In the genomic region with DNA sequence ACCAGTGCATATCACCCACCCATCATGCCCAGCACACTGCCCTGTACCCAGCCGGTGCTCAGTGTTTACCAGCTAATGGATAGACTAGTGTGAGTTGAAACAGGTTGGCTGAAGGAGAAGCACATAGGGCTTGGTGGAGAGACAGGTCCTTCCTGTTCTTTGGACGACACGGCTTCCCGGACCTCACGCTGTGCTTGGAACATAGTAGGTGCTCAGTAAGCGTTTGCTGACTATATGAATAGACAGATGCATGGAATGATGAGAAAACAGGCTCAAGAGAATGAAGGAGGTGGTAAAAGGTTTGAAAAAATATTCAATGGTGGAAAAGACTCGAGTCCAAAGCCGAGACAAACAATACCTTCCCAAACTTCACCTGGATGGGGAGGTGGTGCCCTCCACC, we compare ENCODE assay signal across 27 cellular contexts. TPM values are rescaled to one million over a fixed set of nuclear protein-coding genes. Genes with fewer than 3 reads are reported as not detected.
DNase-seq lines count a peak whose midpoint lies in the region; ATAC-seq, FAIRE-seq and TF ChIP-seq lines count a peak whose summit lies in the region.
"Had no signal": no experiment of that assay in that cellular context is flagged by ENCODE, and none has a peak within 500 bp of the region (broad histone marks: within the 10 kb centered on the region; RNA-seq: fewer than 3 reads in every experiment).

No MANE protein-coding gene starts in this region.

- H3K9me3 ChIP-seq in K562 (replicated peaks; ENCODE audit: control insufficient read depth, insufficient read depth, low read depth, low read length) (no peaks in the 10 kb centered on the region), osteoblast (ENCODE audit: low read depth, low read length) (no peaks in the 10 kb centered on the region), Caco-2 (no peaks in the 10 kb centered on the region)
- H3K9me3 ChIP-seq: BE2C, BLaER1 had no signal

- no peak overlapping the region for H3K4me3 Mint-ChIP-seq in Caco-2 (ENCODE audit: unreplicated experiment)
- H3K4me3 Mint-ChIP-seq: CD4-positive, alpha-beta memory T cell; CD8-positive, alpha-beta memory T cell had no signal

- H3K9ac ChIP-seq in K562 (ENCODE audit: insufficient read depth in 1 of 2, low read depth in 2 of 2, low read length in 2 of 2): no peak overlapping the region
- H3K9ac ChIP-seq: BLaER1 had no signal

- TF ChIP-seq EP300 in K562 (IDR thresholded peaks at IDR 0.05; ENCODE audit: low read length): no peak

- no peaks in the 10 kb centered on the region for H3K9me3 Mint-ChIP-seq in Caco-2 (ENCODE audit: unreplicated experiment)
- H3K9me3 Mint-ChIP-seq: CD4-positive, alpha-beta memory T cell; CD4-positive, CD25-positive, alpha-beta regulatory T cell had no signal

- no peak for FAIRE-seq in K562 (lab: Jason Lieb, UNC)
- peak; percentile 72 for FAIRE-seq in urothelium cell line (lab: Jason Lieb, UNC)
- FAIRE-seq: A204.1, D721Med, G401.6, GM12891 had no signal

- no peak overlapping the region for H3K27ac ChIP-seq in K562 (ENCODE audit: extremely low read depth, low read depth, low read length)
- no peak overlapping the region for H3K27ac ChIP-seq in osteoblast (ENCODE audit: low read depth, low read length)
- H3K27ac ChIP-seq: BLaER1 had no signal

- TF ChIP-seq POLR2A in K562 (conservative IDR thresholded peaks at IDR 0.05): no peak

- H3K79me2 ChIP-seq in K562 (ENCODE audit: control insufficient read depth, insufficient read depth, low read length) (no peaks in the 10 kb centered on the region), osteoblast (ENCODE audit: insufficient read depth, low read length) (no peaks in the 10 kb centered on the region)

- TF ChIP-seq RAD21 in K562 (CRISPR knock-in tag; conservative IDR thresholded peaks at IDR 0.05 in 1 of 2, IDR thresholded peaks at IDR 0.05 in 1 of 2): no peak

- intact Hi-C loops in K562 (cut with micrococcal nuclease): no loop called here
- intact Hi-C loops in Caco-2 (cut with micrococcal nuclease; ENCODE audit: unreplicated experiment): no loop called here

- ATAC-seq in K562 (no peak), esophagus mucosa (peak; percentile 57)

- H3K27me3 ChIP-seq in K562 (ENCODE audit: control insufficient read depth in 2 of 2, insufficient read depth in 2 of 2, low read length in 2 of 2): peaks cover 25 to 58% of the 10 kb centered on the region in 2 experiments; a peak in 4 of 5 replicates
- H3K27me3 ChIP-seq in osteoblast (ENCODE audit: insufficient read depth, low read length): peaks cover 34% of the 10 kb centered on the region
- H3K27me3 ChIP-seq in Caco-2 (replicated peaks; ENCODE audit: control insufficient read depth, insufficient read depth, low read length): no peaks in the 10 kb centered on the region
- H3K27me3 ChIP-seq: BLaER1 had no signal

- H3K4me1 Mint-ChIP-seq in Caco-2 (ENCODE audit: low read depth, unreplicated experiment): no peaks in the 10 kb centered on the region
- H3K4me1 Mint-ChIP-seq: CD14-positive monocyte; CD4-positive, alpha-beta memory T cell; CD4-positive, CD25-positive, alpha-beta regulatory T cell; CD8-positive, alpha-beta memory T cell had no signal

- H3K9me1 ChIP-seq in K562 (ENCODE audit: control insufficient read depth, insufficient read depth, low read length): no peaks in the 10 kb centered on the region

- POLR2A ChIA-PET in K562 (lab: Yijun Ruan, JAX): no interaction called here
- POLR2A ChIA-PET in Caco-2 (lab: Charles Lee): no interaction called here
- POLR2A ChIA-PET in HEK293T (lab: Yijun Ruan, JAX): interaction anchor here (4.3 kb wide), 1 partner anchor 28 kb away, joined by 26 read pairs; the partner anchor contains the start of gene FDXR

- no peak for DNase-seq in K562 (ENCODE audit: extremely low read depth in 1 of 4, low spot score in 3 of 4)
- peak; percentile 68 for DNase-seq in osteoblast (ENCODE audit: insufficient read length, low spot score, missing footprints)
- no peak for DNase-seq in urothelium cell line (ENCODE audit: low spot score)
- no peak for DNase-seq in NCI-H2196 treated with DMSO at 0.1 percent for 48 hours (lab: John Stamatoyannopoulos, UW; ENCODE audit: unreplicated experiment)
- no peak for DNase-seq in amniotic stem cell (lab: John Stamatoyannopoulos, UW)
- DNase-seq in Caco-2: no peak
- DNase-seq in HEK293T (ENCODE audit: extremely low spot score): no peak
- DNase-seq: 8988T; ACHN; BE2C; C1 segment of cervical spinal cord; Calu3; CD4-positive, alpha-beta memory T cell; CD4-positive, CD25-positive, alpha-beta regulatory T cell; CD8-positive, alpha-beta memory T cell; COR-L47; DMS79 treated with DMSO at 0.1 percent for 48 hours; GF-D8 had no signal

- H3K4me2 ChIP-seq in K562 (ENCODE audit: insufficient read depth, low read length) (no peak overlapping the region), osteoblast (ENCODE audit: insufficient read depth, low read length) (no peak overlapping the region)
- H3K4me2 ChIP-seq: BLaER1 had no signal

- in situ Hi-C loops in K562 (cut with MboI): no loop called here

- no peaks in the 10 kb centered on the region for H3K36me3 ChIP-seq in K562 (ENCODE audit: control insufficient read depth, insufficient read depth, low read length)
- no peaks in the 10 kb centered on the region for H3K36me3 ChIP-seq in osteoblast (ENCODE audit: insufficient read depth, low read length)
- no peaks in the 10 kb centered on the region for H3K36me3 ChIP-seq in Caco-2 (ENCODE audit: control insufficient read depth, insufficient read depth, low read length)
- H3K36me3 ChIP-seq: BE2C, BLaER1 had no signal

- no peak overlapping the region for H2AFZ ChIP-seq in K562 (ENCODE audit: low read depth, low read length)
- H2AFZ ChIP-seq in osteoblast (ENCODE audit: low read length): no peak overlapping the region

- 1% methylated on average over 8 of the region's 8 CpGs for WGBS in K562 (ENCODE audit: insufficient coverage, low coverage, missing lambda C conversion rate)

- BruUV-seq in K562 (replicated peaks; lab: Mats Ljungman, UMichigan): no TSS peak
- BruUV-seq in Caco-2 (replicated peaks; lab: Mats Ljungman, UMichigan): no TSS peak

- CTCF ChIA-PET in K562 (lab: Yijun Ruan, JAX; ENCODE audit: low intra/inter-chr PET ratio): no interaction called here
- CTCF ChIA-PET in Caco-2 (lab: Charles Lee): no interaction called here
- CTCF ChIA-PET in HEK293T (lab: Yijun Ruan, JAX): no interaction called here

- H3K4me3 ChIP-seq in K562 (no peak overlapping the region), osteoblast (ENCODE audit: insufficient read depth, low read length) (no peak overlapping the region), Caco-2 (ENCODE audit: low read depth, low read length) (no peak overlapping the region)
- H3K4me3 ChIP-seq: BLaER1 had no signal

- TF ChIP-seq CTCF in K562 (IDR thresholded peaks at IDR 0.05 in 2 of 3, conservative IDR thresholded peaks at IDR 0.05 in 1 of 3; ENCODE audit: insufficient read depth in 2 of 3, low read depth in 1 of 3, low read length in 3 of 3): no peak
- no peak for TF ChIP-seq CTCF in osteoblast (IDR thresholded peaks at IDR 0.05; ENCODE audit: extremely low read depth, low read depth, low read length)
- TF ChIP-seq CTCF in Caco-2 (IDR thresholded peaks at IDR 0.05; ENCODE audit: insufficient read depth in 1 of 2, low read depth in 1 of 2, low read length in 1 of 2, severe bottlenecking in 1 of 2, unreplicated experiment in 1 of 2): no peak

- peaks cover 9% of the 10 kb centered on the region for H3K27me3 Mint-ChIP-seq in Caco-2 (ENCODE audit: insufficient read depth, unreplicated experiment)

- H3K4me1 ChIP-seq in K562 (replicated peaks in 1 of 2; ENCODE audit: control insufficient read depth in 2 of 2, insufficient read depth in 2 of 2, low read length in 2 of 2): no peaks in the 10 kb centered on the region; a peak in 1 of 5 replicates
- no peaks in the 10 kb centered on the region for H3K4me1 ChIP-seq in osteoblast (ENCODE audit: insufficient read depth, low read length)
- H3K4me1 ChIP-seq in Caco-2: no peaks in the 10 kb centered on the region; the same call in 1 of the 2 replicates
- H3K4me1 ChIP-seq: BE2C had no signal

- H3K27ac Mint-ChIP-seq in Caco-2 (ENCODE audit: unreplicated experiment): no peak overlapping the region

- no peaks in the 10 kb centered on the region for H3K36me3 Mint-ChIP-seq in Caco-2 (ENCODE audit: insufficient read depth, unreplicated experiment)
- H3K36me3 Mint-ChIP-seq: CD14-positive monocyte; CD4-positive, alpha-beta memory T cell; CD4-positive, CD25-positive, alpha-beta regulatory T cell; CD8-positive, alpha-beta memory T cell had no signal

- H4K20me1 ChIP-seq in K562 (replicated peaks; ENCODE audit: control insufficient read depth, insufficient read depth, low read length) (0 out of 2 replicates have a peak, but pooled peaks cover 11% of the 10 kb centered on the region), osteoblast (ENCODE audit: insufficient read depth, low read length) (no peaks in the 10 kb centered on the region)
- H4K20me1 ChIP-seq: BLaER1 had no signal

RNA-seq across cellular contexts. Expression of gene FADS6, which starts 6.8 kb away (rescaled TPM):
- total RNA-seq in K562 (2011; cell fraction: chromatin; rRNA removed; ENCODE audit: low replicate concordance): not detected in 2 replicates
- total RNA-seq in K562 (2011; cell fraction: nucleolus; rRNA removed): 0.26 TPM in 1 of 2 replicates, not detected in the other
- total RNA-seq in K562 (2011; cell fraction: nucleoplasm; rRNA removed): 0.29 TPM in 1 of 2 replicates, not detected in the other
- not detected in 2 replicates for total RNA-seq in K562 (2014; rRNA removed)
- not detected in 2 replicates for total RNA-seq in K562 (2014; rRNA removed; fragmentation: Illumina TruSeq; extraction: Trizol)
- total RNA-seq in K562 (2015; rRNA removed; fragmentation: Illumina TruSeq; extraction: Trizol): 0.22 TPM in 1 of 2 replicates, not detected in the other
- total RNA-seq in K562 (2021): not detected in 2 replicates
- polyA plus RNA-seq in K562 (2011; rRNA removed): 0.12 and 0.18 TPM in 2 replicates
- polyA plus RNA-seq in K562 (2011; cell fraction: cytosol; rRNA removed): 0.13 and 0.36 TPM in 2 replicates
- 0.07 and 0.44 TPM in 2 replicates for polyA plus RNA-seq in K562 (2011; cell fraction: nucleus; rRNA removed)
- 0.08 and 0.22 TPM in 2 replicates for polyA plus RNA-seq in K562 (2012)
- polyA plus RNA-seq in K562 (2014; fragmentation: Illumina TruSeq; extraction: Trizol): not detected in 2 replicates
- not detected for polyA plus RNA-seq in K562 (2014; fragmentation: Nextera tagmentation; extraction: Ambion mirVana)
- polyA plus RNA-seq in K562 (2014; rRNA removed): not detected in 2 replicates
- polyA minus RNA-seq in K562 (2011; rRNA and poly(A)+ RNA removed): not detected in 2 replicates
- polyA minus RNA-seq in K562 (2011; cell fraction: cytosol; rRNA and poly(A)+ RNA removed): 0.38 TPM in 1 of 2 replicates, not detected in the other
- not detected in 2 replicates for polyA minus RNA-seq in K562 (2011; cell fraction: nucleus; rRNA and poly(A)+ RNA removed)
- total RNA-seq in esophagus mucosa: 1.4 TPM
- not detected in 2 replicates for total RNA-seq in osteoblast
- 2.6 and 3.1 TPM in 2 replicates for total RNA-seq in Caco-2 (2022)
- total RNA-seq: A673; Calu3; CD4-positive, alpha-beta memory T cell; CD4-positive, CD25-positive, alpha-beta regulatory T cell; CD8-positive, alpha-beta memory T cell had no signal
- polyA plus RNA-seq: AG04450; CD14-positive monocyte; CD4-positive, alpha-beta memory T cell; CD4-positive, CD25-positive, alpha-beta regulatory T cell; CD8-positive, alpha-beta memory T cell had no signal

RNA-seq across cellular contexts. Expression of gene USH1G, which starts 22.8 kb away (rescaled TPM):
- 2.8 and 9.8 TPM in 2 replicates for total RNA-seq in K562 (2011; cell fraction: chromatin; rRNA removed; ENCODE audit: low replicate concordance)
- total RNA-seq in K562 (2011; cell fraction: nucleolus; rRNA removed): 7.1 and 8.3 TPM in 2 replicates
- 4.5 and 5.5 TPM in 2 replicates for total RNA-seq in K562 (2011; cell fraction: nucleoplasm; rRNA removed)
- total RNA-seq in K562 (2014; rRNA removed) (0.64 and 1.2 TPM in 2 replicates), K562 (2014; rRNA removed; fragmentation: Illumina TruSeq; extraction: Trizol) (0.16 and 0.22 TPM in 2 replicates), K562 (2015; rRNA removed; fragmentation: Illumina TruSeq; extraction: Trizol) (0.43 and 0.53 TPM in 2 replicates), K562 (2021) (1.00 and 1.4 TPM in 2 replicates), esophagus mucosa (6.4 TPM), osteoblast (not detected in 2 replicates), Caco-2 (2022) (0.48 and 0.77 TPM in 2 replicates)
- polyA plus RNA-seq in K562 (2011; rRNA removed) (0.57 and 0.77 TPM in 2 replicates), K562 (2014; fragmentation: Illumina TruSeq; extraction: Trizol) (0.42 and 0.71 TPM in 2 replicates), K562 (2014; fragmentation: Nextera tagmentation; extraction: Ambion mirVana) (not detected), K562 (2014; rRNA removed) (0.57 and 0.69 TPM in 2 replicates)
- 0.65 and 1.9 TPM in 2 replicates for polyA plus RNA-seq in K562 (2011; cell fraction: cytosol; rRNA removed)
- polyA plus RNA-seq in K562 (2011; cell fraction: nucleus; rRNA removed): 1.2 and 2.7 TPM in 2 replicates
- polyA plus RNA-seq in K562 (2012): 1.5 and 2.1 TPM in 2 replicates
- polyA minus RNA-seq in K562 (2011; rRNA and poly(A)+ RNA removed): 4.8 and 11.0 TPM in 2 replicates
- 0.82 and 1.6 TPM in 2 replicates for polyA minus RNA-seq in K562 (2011; cell fraction: cytosol; rRNA and poly(A)+ RNA removed)
- 4.0 and 5.0 TPM in 2 replicates for polyA minus RNA-seq in K562 (2011; cell fraction: nucleus; rRNA and poly(A)+ RNA removed)
- total RNA-seq: A673; Calu3; CD4-positive, alpha-beta memory T cell; CD4-positive, CD25-positive, alpha-beta regulatory T cell; CD8-positive, alpha-beta memory T cell had no signal
- polyA plus RNA-seq: AG04450; CD14-positive monocyte; CD4-positive, alpha-beta memory T cell; CD4-positive, CD25-positive, alpha-beta regulatory T cell; CD8-positive, alpha-beta memory T cell had no signal

RNA-seq across cellular contexts. Expression of gene OTOP2, which starts 23.9 kb away (rescaled TPM):
- 0.40 and 0.51 TPM in 2 replicates for total RNA-seq in K562 (2011; cell fraction: chromatin; rRNA removed; ENCODE audit: low replicate concordance)
- 0.17 and 0.26 TPM in 2 replicates for total RNA-seq in K562 (2011; cell fraction: nucleolus; rRNA removed)
- 0.46 TPM in 1 of 2 replicates, not detected in the other for total RNA-seq in K562 (2011; cell fraction: nucleoplasm; rRNA removed)
- total RNA-seq in K562 (2014; rRNA removed) (not detected in 2 replicates), K562 (2014; rRNA removed; fragmentation: Illumina TruSeq; extraction: Trizol) (0.11 TPM in 1 of 2 replicates, not detected in the other), K562 (2015; rRNA removed; fragmentation: Illumina TruSeq; extraction: Trizol) (0.19 and 0.36 TPM in 2 replicates), K562 (2021) (0.18 and 0.27 TPM in 2 replicates), esophagus mucosa (0.36 TPM), osteoblast (not detected in 2 replicates), Caco-2 (2022) (not detected in 2 replicates)
- polyA plus RNA-seq in K562 (2011; rRNA removed) (0.28 and 0.31 TPM in 2 replicates), K562 (2014; fragmentation: Illumina TruSeq; extraction: Trizol) (0.25 TPM in 1 of 2 replicates, not detected in the other), K562 (2014; fragmentation: Nextera tagmentation; extraction: Ambion mirVana) (under 1 TPM; 0.04 to 0.06 TPM), K562 (2014; rRNA removed) (0.08 and 0.09 TPM in 2 replicates)
- 0.28 and 0.42 TPM in 2 replicates for polyA plus RNA-seq in K562 (2011; cell fraction: cytosol; rRNA removed)
- polyA plus RNA-seq in K562 (2011; cell fraction: nucleus; rRNA removed): 1.1 and 1.2 TPM in 2 replicates
- polyA plus RNA-seq in K562 (2012): 0.35 and 0.68 TPM in 2 replicates
- polyA minus RNA-seq in K562 (2011; rRNA and poly(A)+ RNA removed): 0.09 TPM in 1 of 2 replicates, not detected in the other
- polyA minus RNA-seq in K562 (2011; cell fraction: cytosol; rRNA and poly(A)+ RNA removed): not detected in 2 replicates
- 0.27 and 0.33 TPM in 2 replicates for polyA minus RNA-seq in K562 (2011; cell fraction: nucleus; rRNA and poly(A)+ RNA removed)
- total RNA-seq: A673; Calu3; CD4-positive, alpha-beta memory T cell; CD4-positive, CD25-positive, alpha-beta regulatory T cell; CD8-positive, alpha-beta memory T cell had no signal
- polyA plus RNA-seq: AG04450; CD14-positive monocyte; CD4-positive, alpha-beta memory T cell; CD4-positive, CD25-positive, alpha-beta regulatory T cell; CD8-positive, alpha-beta memory T cell had no signal

RNA-seq across cellular contexts. Expression of gene FDXR, which starts 27.4 kb away (rescaled TPM):
- total RNA-seq in K562 (2011; cell fraction: chromatin; rRNA removed; ENCODE audit: low replicate concordance): 26.1 and 46.4 TPM in 2 replicates
- 39.0 and 42.5 TPM in 2 replicates for total RNA-seq in K562 (2011; cell fraction: nucleolus; rRNA removed)
- total RNA-seq in K562 (2011; cell fraction: nucleoplasm; rRNA removed): 25.0 and 34.7 TPM in 2 replicates
- 62.2 and 76.4 TPM in 2 replicates for total RNA-seq in K562 (2014; rRNA removed)
- total RNA-seq in K562 (2014; rRNA removed; fragmentation: Illumina TruSeq; extraction: Trizol): 8.7 and 14.3 TPM in 2 replicates
- total RNA-seq in K562 (2015; rRNA removed; fragmentation: Illumina TruSeq; extraction: Trizol): 40.6 and 46.1 TPM in 2 replicates
- 68.7 and 70.7 TPM in 2 replicates for total RNA-seq in K562 (2021)
- 25.4 and 30.9 TPM in 2 replicates for polyA plus RNA-seq in K562 (2011; rRNA removed)
- polyA plus RNA-seq in K562 (2011; cell fraction: cytosol; rRNA removed): 27.8 and 83.2 TPM in 2 replicates
- 47.6 and 91.7 TPM in 2 replicates for polyA plus RNA-seq in K562 (2011; cell fraction: nucleus; rRNA removed)
- polyA plus RNA-seq in K562 (2012): 64.0 and 126 TPM in 2 replicates
- 13.6 and 40.4 TPM in 2 replicates for polyA plus RNA-seq in K562 (2014; fragmentation: Illumina TruSeq; extraction: Trizol)
- polyA plus RNA-seq in K562 (2014; fragmentation: Nextera tagmentation; extraction: Ambion mirVana): 1 to 10 TPM in 1 of 2 experiments, under 1 TPM in 1; 0.89 to 2.8 TPM
- 58.6 and 62.9 TPM in 2 replicates for polyA plus RNA-seq in K562 (2014; rRNA removed)
- polyA minus RNA-seq in K562 (2011; rRNA and poly(A)+ RNA removed): 5.2 and 10.6 TPM in 2 replicates
- 20.5 and 30.2 TPM in 2 replicates for polyA minus RNA-seq in K562 (2011; cell fraction: cytosol; rRNA and poly(A)+ RNA removed)
- 22.8 and 27.3 TPM in 2 replicates for polyA minus RNA-seq in K562 (2011; cell fraction: nucleus; rRNA and poly(A)+ RNA removed)
- total RNA-seq in esophagus mucosa: 31.5 TPM
- total RNA-seq in osteoblast: 23.5 and 25.9 TPM in 2 replicates
- total RNA-seq in Caco-2 (2022): 19.0 and 20.6 TPM in 2 replicates

RNA-seq across cellular contexts. Expression of gene OTOP3, which starts 35.5 kb away (rescaled TPM):
- total RNA-seq in K562 (2011; cell fraction: chromatin; rRNA removed; ENCODE audit: low replicate concordance): not detected in 2 replicates
- total RNA-seq in K562 (2011; cell fraction: nucleolus; rRNA removed): not detected in 2 replicates
- total RNA-seq in K562 (2011; cell fraction: nucleoplasm; rRNA removed): not detected in 2 replicates
- total RNA-seq in K562 (2014; rRNA removed) (not detected in 2 replicates), K562 (2014; rRNA removed; fragmentation: Illumina TruSeq; extraction: Trizol) (not detected in 2 replicates), K562 (2015; rRNA removed; fragmentation: Illumina TruSeq; extraction: Trizol) (not detected in 2 replicates), K562 (2021) (not detected in 2 replicates), esophagus mucosa (14.7 TPM), osteoblast (not detected in 2 replicates), Caco-2 (2022) (not detected in 2 replicates)
- polyA plus RNA-seq in K562 (2011; rRNA removed) (not detected in 2 replicates), K562 (2014; fragmentation: Illumina TruSeq; extraction: Trizol) (not detected in 2 replicates), K562 (2014; fragmentation: Nextera tagmentation; extraction: Ambion mirVana) (not detected), K562 (2014; rRNA removed) (not detected in 2 replicates)
- not detected in 2 replicates for polyA plus RNA-seq in K562 (2011; cell fraction: cytosol; rRNA removed)
- not detected in 2 replicates for polyA plus RNA-seq in K562 (2011; cell fraction: nucleus; rRNA removed)
- not detected in 2 replicates for polyA plus RNA-seq in K562 (2012)
- not detected in 2 replicates for polyA minus RNA-seq in K562 (2011; rRNA and poly(A)+ RNA removed)
- not detected in 2 replicates for polyA minus RNA-seq in K562 (2011; cell fraction: cytosol; rRNA and poly(A)+ RNA removed)
- polyA minus RNA-seq in K562 (2011; cell fraction: nucleus; rRNA and poly(A)+ RNA removed): not detected in 2 replicates
- total RNA-seq: A673; Calu3; CD4-positive, alpha-beta memory T cell; CD4-positive, CD25-positive, alpha-beta regulatory T cell; CD8-positive, alpha-beta memory T cell had no signal
- polyA plus RNA-seq: AG04450; CD14-positive monocyte; CD4-positive, alpha-beta memory T cell; CD4-positive, CD25-positive, alpha-beta regulatory T cell; CD8-positive, alpha-beta memory T cell had no signal
